1 cellular context compared by ENCODE assay signal in the genomic region with DNA sequence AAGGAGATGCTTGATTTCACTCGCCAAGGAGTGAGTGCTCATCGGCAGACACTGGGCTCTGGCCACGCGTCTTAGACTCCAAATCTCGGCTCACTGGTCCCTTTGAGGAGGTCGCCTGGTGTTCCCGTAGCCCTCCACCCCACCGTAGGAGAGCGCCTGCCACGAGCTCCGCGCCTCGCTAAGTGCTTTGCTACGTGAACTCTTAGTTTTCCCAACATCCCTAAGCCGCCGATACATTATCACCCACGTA.
TF ChIP-seq lines count a peak whose summit lies in the region.

No MANE protein-coding gene starts in this region.

TF ChIP-seq in HCT116, 20 proteins besides CTCF, POLR2A, EP300 and RAD21 (continued from another document):
- TF ChIP-seq ZBTB33 (IDR thresholded peaks at IDR 0.05; ENCODE audit: extremely low read depth, insufficient replicate concordance, low read length) (no peak), POLR2AphosphoS5 (IDR thresholded peaks at IDR 0.05; ENCODE audit: low read depth, low read length) (no peak), EZH2 (IDR thresholded peaks at IDR 0.05) (no peak), YY1 (IDR thresholded peaks at IDR 0.05; ENCODE audit: extremely low read depth, insufficient replicate concordance, low read depth, low read length) (no peak), SIN3A (IDR thresholded peaks at IDR 0.05; ENCODE audit: low read depth) (no peak), SP1 (IDR thresholded peaks at IDR 0.05; ENCODE audit: low read depth) (no peak), EGR1 (IDR thresholded peaks at IDR 0.05; ENCODE audit: low read depth) (no peak)
- TF ChIP-seq, protein P1, sequence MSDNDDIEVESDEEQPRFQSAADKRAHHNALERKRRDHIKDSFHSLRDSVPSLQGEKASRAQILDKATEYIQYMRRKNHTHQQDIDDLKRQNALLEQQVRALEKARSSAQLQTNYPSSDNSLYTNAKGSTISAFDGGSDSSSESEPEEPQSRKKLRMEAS (IDR thresholded peaks at IDR 0.05): no peak
